Comparison of ENCODE assay signal across 1 cellular context in genomic region chr6:43123691-43124314, GRCh38.
TF ChIP-seq lines count a peak whose summit lies in the region.

No MANE protein-coding gene starts in this region.

TF ChIP-seq in HepG2, 621 proteins besides CTCF, POLR2A, EP300 and RAD21:
- no peak for TF ChIP-seq DNMT1 (CRISPR knock-in tag; IDR thresholded peaks at IDR 0.05)
- TF ChIP-seq ZNF124 (CRISPR knock-in tag; IDR thresholded peaks at IDR 0.05), result no peak
- TF ChIP-seq ZFP36L2 (CRISPR knock-in tag; IDR thresholded peaks at IDR 0.05), result no peak
- TF ChIP-seq MED13 (CRISPR knock-in tag; IDR thresholded peaks at IDR 0.05), result no peak
- TF ChIP-seq AGO2 (optimal IDR thresholded peaks at IDR 0.05; ENCODE audit: low read depth, low read length), result peak; percentile 28
TF ChIP-seq in HepG2: peak in this region for 1.
